1 cellular context compared by ENCODE assay signal in the genomic region with DNA sequence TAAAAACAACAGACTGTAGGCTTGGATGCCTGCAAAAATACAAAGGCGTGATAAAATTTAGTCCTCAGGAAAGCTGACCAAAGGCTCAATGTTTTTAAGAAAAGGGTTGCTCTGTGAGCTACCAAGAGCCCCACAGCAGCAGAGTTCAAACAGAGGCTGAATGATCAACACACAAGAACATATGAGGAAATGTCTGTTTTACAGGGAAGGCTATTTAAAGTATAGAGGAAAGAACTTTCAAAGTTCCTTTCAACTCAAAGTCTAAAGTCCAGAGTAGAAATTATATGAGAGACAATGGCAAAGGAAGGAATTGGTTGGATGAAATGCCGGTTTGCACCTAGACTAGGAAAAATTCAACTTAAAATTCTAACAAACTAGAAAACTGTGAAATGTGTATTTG.
A peak's percentile ranks its signal among the peaks of the same experiment; 100 is the strongest.
TF ChIP-seq lines count a peak whose summit lies in the region.

No MANE protein-coding gene starts in this region.

TF ChIP-seq in HepG2, 621 proteins besides CTCF, POLR2A, EP300 and RAD21:
- TF ChIP-seq ZNF451 (CRISPR knock-in tag; IDR thresholded peaks at IDR 0.05) (no peak), RARA (CRISPR knock-in tag; IDR thresholded peaks at IDR 0.05) (peak; percentile 46; the same call in 1 of the 2 replicates), HOXA7 (CRISPR knock-in tag; IDR thresholded peaks at IDR 0.05) (no peak), PPARG (CRISPR knock-in tag; conservative IDR thresholded peaks at IDR 0.05) (no peak), SAP130 (CRISPR knock-in tag; IDR thresholded peaks at IDR 0.05; ENCODE audit: low read depth) (0 out of 2 replicates have a peak, but pooled peaks have one; percentile 21), NCOR1 (IDR thresholded peaks at IDR 0.05; ENCODE audit: borderline replicate concordance, low read length) (peak; percentile 56; the same call in 1 of the 2 replicates), HNF4A (CRISPR knock-in tag; IDR thresholded peaks at IDR 0.05) (peak; percentile 53), KMT2A (CRISPR knock-in tag; IDR thresholded peaks at IDR 0.05) (no peak), MLLT10 (CRISPR knock-in tag; IDR thresholded peaks at IDR 0.05) (no peak), NRL (CRISPR knock-in tag; IDR thresholded peaks at IDR 0.05; ENCODE audit: borderline replicate concordance) (no peak), ELF3 (CRISPR knock-in tag; IDR thresholded peaks at IDR 0.05) (0 out of 2 replicates have a peak, but pooled peaks have one; percentile 41), SOX13 (IDR thresholded peaks at IDR 0.05) (no peak), SOX13 (CRISPR knock-in tag; conservative IDR thresholded peaks at IDR 0.05 in 1 of 2, IDR thresholded peaks at IDR 0.05 in 1 of 2) (peak in 1 of 2 experiments; percentile 17; a peak in 1 of 4 replicates)
- TF ChIP-seq, protein P1, sequence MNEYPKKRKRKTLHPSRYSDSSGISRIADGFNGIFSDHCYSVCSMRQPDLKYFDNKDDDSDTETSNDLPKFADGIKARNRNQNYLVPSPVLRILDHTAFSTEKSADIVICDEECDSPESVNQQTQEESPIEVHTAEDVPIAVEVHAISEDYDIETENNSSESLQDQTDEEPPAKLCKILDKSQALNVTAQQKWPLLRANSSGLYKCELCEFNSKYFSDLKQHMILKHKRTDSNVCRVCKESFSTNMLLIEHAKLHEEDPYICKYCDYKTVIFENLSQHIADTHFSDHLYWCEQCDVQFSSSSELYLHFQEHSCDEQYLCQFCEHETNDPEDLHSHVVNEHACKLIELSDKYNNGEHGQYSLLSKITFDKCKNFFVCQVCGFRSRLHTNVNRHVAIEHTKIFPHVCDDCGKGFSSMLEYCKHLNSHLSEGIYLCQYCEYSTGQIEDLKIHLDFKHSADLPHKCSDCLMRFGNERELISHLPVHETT (CRISPR knock-in tag; conservative IDR thresholded peaks at IDR 0.05) = no peak
- TF ChIP-seq, protein P2, sequence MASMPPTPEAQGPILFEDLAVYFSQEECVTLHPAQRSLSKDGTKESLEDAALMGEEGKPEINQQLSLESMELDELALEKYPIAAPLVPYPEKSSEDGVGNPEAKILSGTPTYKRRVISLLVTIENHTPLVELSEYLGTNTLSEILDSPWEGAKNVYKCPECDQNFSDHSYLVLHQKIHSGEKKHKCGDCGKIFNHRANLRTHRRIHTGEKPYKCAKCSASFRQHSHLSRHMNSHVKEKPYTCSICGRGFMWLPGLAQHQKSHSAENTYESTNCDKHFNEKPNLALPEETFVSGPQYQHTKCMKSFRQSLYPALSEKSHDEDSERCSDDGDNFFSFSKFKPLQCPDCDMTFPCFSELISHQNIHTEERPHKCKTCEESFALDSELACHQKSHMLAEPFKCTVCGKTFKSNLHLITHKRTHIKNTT (CRISPR knock-in tag; IDR thresholded peaks at IDR 0.05) = no peak
- TF ChIP-seq, protein P3, sequence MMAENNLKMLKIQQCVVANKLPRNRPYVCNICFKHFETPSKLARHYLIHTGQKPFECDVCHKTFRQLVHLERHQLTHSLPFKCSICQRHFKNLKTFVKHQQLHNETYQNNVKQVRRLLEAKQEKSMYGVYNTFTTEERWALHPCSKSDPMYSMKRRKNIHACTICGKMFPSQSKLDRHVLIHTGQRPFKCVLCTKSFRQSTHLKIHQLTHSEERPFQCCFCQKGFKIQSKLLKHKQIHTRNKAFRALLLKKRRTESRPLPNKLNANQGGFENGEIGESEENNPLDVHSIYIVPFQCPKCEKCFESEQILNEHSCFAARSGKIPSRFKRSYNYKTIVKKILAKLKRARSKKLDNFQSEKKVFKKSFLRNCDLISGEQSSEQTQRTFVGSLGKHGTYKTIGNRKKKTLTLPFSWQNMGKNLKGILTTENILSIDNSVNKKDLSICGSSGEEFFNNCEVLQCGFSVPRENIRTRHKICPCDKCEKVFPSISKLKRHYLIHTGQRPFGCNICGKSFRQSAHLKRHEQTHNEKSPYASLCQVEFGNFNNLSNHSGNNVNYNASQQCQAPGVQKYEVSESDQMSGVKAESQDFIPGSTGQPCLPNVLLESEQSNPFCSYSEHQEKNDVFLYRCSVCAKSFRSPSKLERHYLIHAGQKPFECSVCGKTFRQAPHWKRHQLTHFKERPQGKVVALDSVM (CRISPR knock-in tag; IDR thresholded peaks at IDR 0.05) = no peak
- TF ChIP-seq, protein P4, sequence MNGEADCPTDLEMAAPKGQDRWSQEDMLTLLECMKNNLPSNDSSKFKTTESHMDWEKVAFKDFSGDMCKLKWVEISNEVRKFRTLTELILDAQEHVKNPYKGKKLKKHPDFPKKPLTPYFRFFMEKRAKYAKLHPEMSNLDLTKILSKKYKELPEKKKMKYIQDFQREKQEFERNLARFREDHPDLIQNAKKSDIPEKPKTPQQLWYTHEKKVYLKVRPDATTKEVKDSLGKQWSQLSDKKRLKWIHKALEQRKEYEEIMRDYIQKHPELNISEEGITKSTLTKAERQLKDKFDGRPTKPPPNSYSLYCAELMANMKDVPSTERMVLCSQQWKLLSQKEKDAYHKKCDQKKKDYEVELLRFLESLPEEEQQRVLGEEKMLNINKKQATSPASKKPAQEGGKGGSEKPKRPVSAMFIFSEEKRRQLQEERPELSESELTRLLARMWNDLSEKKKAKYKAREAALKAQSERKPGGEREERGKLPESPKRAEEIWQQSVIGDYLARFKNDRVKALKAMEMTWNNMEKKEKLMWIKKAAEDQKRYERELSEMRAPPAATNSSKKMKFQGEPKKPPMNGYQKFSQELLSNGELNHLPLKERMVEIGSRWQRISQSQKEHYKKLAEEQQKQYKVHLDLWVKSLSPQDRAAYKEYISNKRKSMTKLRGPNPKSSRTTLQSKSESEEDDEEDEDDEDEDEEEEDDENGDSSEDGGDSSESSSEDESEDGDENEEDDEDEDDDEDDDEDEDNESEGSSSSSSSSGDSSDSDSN (CRISPR knock-in tag; IDR thresholded peaks at IDR 0.05) = no peak
- TF ChIP-seq, protein P5, sequence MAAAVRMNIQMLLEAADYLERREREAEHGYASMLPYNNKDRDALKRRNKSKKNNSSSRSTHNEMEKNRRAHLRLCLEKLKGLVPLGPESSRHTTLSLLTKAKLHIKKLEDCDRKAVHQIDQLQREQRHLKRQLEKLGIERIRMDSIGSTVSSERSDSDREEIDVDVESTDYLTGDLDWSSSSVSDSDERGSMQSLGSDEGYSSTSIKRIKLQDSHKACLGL (CRISPR knock-in tag; IDR thresholded peaks at IDR 0.05) = no peak
